Comparison of ENCODE assay signal across 2 cellular contexts in genomic region chr2:219440388-219441256, GRCh38.
TF ChIP-seq lines count a peak whose summit lies in the region.

No MANE protein-coding gene starts in this region.

TF ChIP-seq in A549, 52 proteins besides CTCF, POLR2A, EP300 and RAD21:
- peak; percentile 67 for TF ChIP-seq ZC3H11A (IDR thresholded peaks at IDR 0.05)
- TF ChIP-seq MAX (IDR thresholded peaks at IDR 0.05), result no peak
- no peak for TF ChIP-seq HMGXB4 (CRISPR knock-in tag; IDR thresholded peaks at IDR 0.05; ENCODE audit: borderline replicate concordance)
- 0 out of 2 replicates have a peak, but pooled peaks have one; percentile 18 for TF ChIP-seq KDM1A (IDR thresholded peaks at IDR 0.05; ENCODE audit: low read depth)

TF ChIP-seq in GM23338, 12 proteins besides CTCF, POLR2A, EP300 and RAD21:
- no peak for TF ChIP-seq JUNB (IDR thresholded peaks at IDR 0.05; ENCODE audit: unreplicated experiment)
- TF ChIP-seq NANOG (IDR thresholded peaks at IDR 0.05; ENCODE audit: borderline replicate concordance), result no peak
- no peak for TF ChIP-seq STAT1 (IDR thresholded peaks at IDR 0.05; ENCODE audit: unreplicated experiment)
- TF ChIP-seq ZNF462 (CRISPR knock-in tag; IDR thresholded peaks at IDR 0.05), result no peak
- no peak for TF ChIP-seq CREB1 (CRISPR knock-in tag; IDR thresholded peaks at IDR 0.05; ENCODE audit: low read depth)
- TF ChIP-seq ZNF331 (CRISPR knock-in tag; IDR thresholded peaks at IDR 0.05; ENCODE audit: low read depth), result no peak
- TF ChIP-seq EZH2 (IDR thresholded peaks at IDR 0.05; ENCODE audit: low read depth, unreplicated experiment), result no peak
- no peak for TF ChIP-seq REST (IDR thresholded peaks at IDR 0.05; ENCODE audit: unreplicated experiment)
- no peak for TF ChIP-seq POLR2AphosphoS5 (IDR thresholded peaks at IDR 0.05; ENCODE audit: low read depth)
- no peak for TF ChIP-seq EZH2phosphoT487 (IDR thresholded peaks at IDR 0.05; ENCODE audit: unreplicated experiment)
- no peak for TF ChIP-seq ZNF114 (CRISPR knock-in tag; IDR thresholded peaks at IDR 0.05)
- no peak for TF ChIP-seq ETS1 (IDR thresholded peaks at IDR 0.05)
